12 cellular contexts compared by ENCODE assay signal in genomic region chr3:110344897-110345767, GRCh38.
DNase-seq lines count a peak whose midpoint lies in the region; ATAC-seq and TF ChIP-seq lines count a peak whose summit lies in the region.
"Had no signal": no experiment of that assay in that cellular context is flagged by ENCODE, and none has a peak within 500 bp of the region (broad histone marks: within the 10 kb centered on the region; RNA-seq: fewer than 3 reads in every experiment).

No MANE protein-coding gene starts in this region.

- in situ Hi-C loops in Caki2 (cut with HindIII; ENCODE audit: low pct_unique_long_range_greater_than_20kb, low sequenced_read_pairs): no loop called here

- ATAC-seq in GM21529 (IDR thresholded peaks at IDR 0.05; ENCODE audit: unreplicated experiment) (peak; percentile 45), HG03432 (IDR thresholded peaks at IDR 0.05; ENCODE audit: unreplicated experiment) (peak; percentile 47)
- ATAC-seq: psoas muscle had no signal

- peak overlapping the region; percentile 23 for H3K4me3 ChIP-seq in fibroblast of pulmonary artery (replicated peaks; ENCODE audit: low read depth, low read length)
- H3K4me3 ChIP-seq in uterus: no peak overlapping the region
- no peak overlapping the region for H3K4me3 ChIP-seq in prostate gland
- H3K4me3 ChIP-seq: esophagus muscularis mucosa, left ventricle myocardium inferior, psoas muscle had no signal

- H3K27ac ChIP-seq in uterus: no peak overlapping the region
- H3K27ac ChIP-seq in prostate gland: no peak overlapping the region
- H3K27ac ChIP-seq: esophagus muscularis mucosa, left ventricle myocardium inferior, psoas muscle had no signal

- DNase-seq in Caki2 (ENCODE audit: low read depth): peak; percentile 90
- DNase-seq in fibroblast of pulmonary artery (ENCODE audit: low read depth): peak; percentile 72
- no peak for DNase-seq in dermis blood vessel endothelial cell
- DNase-seq in uterus: no peak
- DNase-seq in prostate gland (ENCODE audit: low spot score): no peak
- no peak for DNase-seq in GM19238 (ENCODE audit: insufficient read length, low spot score)
- DNase-seq: left ventricle myocardium inferior, NCI-H510A treated with DMSO at 0.1 percent for 48 hours, psoas muscle had no signal

- no peak for TF ChIP-seq POLR2A in uterus (IDR thresholded peaks at IDR 0.05)
- no peak for TF ChIP-seq POLR2A in prostate gland (IDR thresholded peaks at IDR 0.05)

- TF ChIP-seq CTCF in fibroblast of pulmonary artery (IDR thresholded peaks at IDR 0.05; ENCODE audit: low read length, missing control alignments) (no peak), uterus (IDR thresholded peaks at IDR 0.05) (no peak), prostate gland (IDR thresholded peaks at IDR 0.05) (no peak)

- H3K27me3 ChIP-seq in uterus (no peaks in the 10 kb centered on the region), prostate gland (replicated peaks; ENCODE audit: insufficient read depth) (no peaks in the 10 kb centered on the region)
- H3K27me3 ChIP-seq: esophagus muscularis mucosa had no signal

- H3K36me3 ChIP-seq in uterus: no peaks in the 10 kb centered on the region
- no peaks in the 10 kb centered on the region for H3K36me3 ChIP-seq in prostate gland
- H3K36me3 ChIP-seq: esophagus muscularis mucosa, left ventricle myocardium inferior had no signal

- WGBS in prostate gland: 75% methylated on average over 5 of the region's 5 CpGs

- intact Hi-C loops in uterus (cut with DNase I; ENCODE audit: low total_unique reads): no loop called here
- intact Hi-C loops in prostate gland (cut with DNase I): no loop called here

- H3K4me1 ChIP-seq in uterus (no peaks in the 10 kb centered on the region), prostate gland (replicated peaks) (no peaks in the 10 kb centered on the region)
- H3K4me1 ChIP-seq: esophagus muscularis mucosa, left ventricle myocardium inferior, psoas muscle had no signal

- H3K9me3 ChIP-seq in uterus: no peaks in the 10 kb centered on the region
- no peaks in the 10 kb centered on the region for H3K9me3 ChIP-seq in prostate gland
- H3K9me3 ChIP-seq: esophagus muscularis mucosa, left ventricle myocardium inferior, psoas muscle had no signal

Comparison
In these comparisons a context has a peak if more than half of its experiments do, and no peak if none do; other contexts are left out.
1. DNase-seq: peak in Caki2 (single experiment) and fibroblast of pulmonary artery (single experiment); none in dermis blood vessel endothelial cell (single experiment), uterus (0 of 2), prostate gland (single experiment) and GM19238 (single experiment).